Comparison of ENCODE assay signal across 25 cellular contexts in the genomic region with DNA sequence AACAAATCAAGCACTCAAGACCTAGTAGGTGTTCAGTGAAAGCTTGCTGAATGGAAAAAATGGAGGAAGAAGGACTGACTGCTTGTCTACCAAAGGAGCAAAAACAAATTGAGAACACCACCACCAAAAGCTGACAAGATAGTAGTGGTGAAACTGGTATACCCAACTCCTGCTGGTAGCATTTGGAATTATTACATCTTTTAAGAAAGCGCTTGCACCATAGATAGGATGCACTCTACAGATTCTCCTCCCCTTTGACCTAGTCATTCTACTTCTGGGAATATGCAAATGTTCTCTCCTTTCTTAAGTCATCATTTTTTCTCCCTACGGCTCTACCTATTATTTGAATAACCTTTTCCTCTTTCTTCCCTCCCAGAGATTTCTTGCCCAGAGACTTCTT.
"Had no signal": no experiment of that assay in that cellular context is flagged by ENCODE, and none has a peak within 500 bp of the region (broad histone marks: within the 10 kb centered on the region; RNA-seq: fewer than 3 reads in every experiment).

No MANE protein-coding gene starts in this region.

- DNase-seq: activated CD4-positive, alpha-beta T cell treated with anti-CD3 and anti-CD28 coated beads for 48 hours; activated CD4-positive, alpha-beta T cell treated with anti-CD3 and anti-CD28 coated beads, Interleukin-2, amount 50 U/mL, for 48 hours; activated CD8-positive, alpha-beta memory T cell treated with anti-CD3 and anti-CD28 coated beads for 24 hours; activated effector memory CD4-positive, alpha-beta T cell treated with anti-CD3 and anti-CD28 coated beads, Interleukin-2, amount 50 U/mL, for 16 hours; activated naive CD4-positive, alpha-beta T cell treated with anti-CD3 and anti-CD28 coated beads for 36 hours; activated naive CD8-positive, alpha-beta T cell treated with anti-CD3 and anti-CD28 coated beads, Interleukin-2, amount 10 ng/mL, durations not matched to agents 7 days and 5 days; amniotic stem cell; caudate nucleus; esophagus squamous epithelium; foreskin melanocyte; heart right ventricle; midbrain; naive thymus-derived CD4-positive, alpha-beta T cell; nucleus accumbens; stimulated activated CD4-positive, alpha-beta T cell treated with anti-CD3 and anti-CD28 coated beads, Interleukin-1b, Interleukin-23, amount 100 ng/mL, for 48 hours; stimulated activated CD4-positive, alpha-beta T cell treated with anti-CD3 and anti-CD28 coated beads, Interleukin-4, amount 100 ng/mL, for 4 hours; stimulated activated CD8-positive, alpha-beta memory T cell treated with anti-CD3 and anti-CD28 coated beads, Interleukin-4, amount 100 ng/mL, for 48 hours; stimulated activated naive CD8-positive, alpha-beta T cell treated with anti-CD3 and anti-CD28 coated beads, Interleukin-15, amount 100 ng/mL, for 72 hours; substantia nigra; upper lobe of left lung had no signal

- H3K4me3 ChIP-seq: esophagus squamous epithelium, heart right ventricle, right atrium auricular region, smooth muscle cell, upper lobe of left lung, vagina had no signal

- H3K9me3 ChIP-seq: esophagus squamous epithelium, heart right ventricle, right atrium auricular region, upper lobe of left lung, vagina had no signal

- H3K27ac ChIP-seq: esophagus squamous epithelium, heart right ventricle, right atrium auricular region, upper lobe of left lung, vagina, VCaP had no signal

- H3K4me1 ChIP-seq: right atrium auricular region, upper lobe of left lung, vagina had no signal

- ATAC-seq: activated CD4-positive, CD25-positive, alpha-beta regulatory T cell treated with anti-CD3 and anti-CD28 coated beads, Interleukin-2, amount 50 U/mL, for 24 hours; heart right ventricle; naive thymus-derived CD4-positive, alpha-beta T cell; stimulated activated naive CD8-positive, alpha-beta T cell treated with anti-CD3 and anti-CD28 coated beads, Interleukin-15, amount 100 ng/mL, for 72 hours had no signal
